2 cellular contexts compared by ENCODE assay signal in the genomic region with DNA sequence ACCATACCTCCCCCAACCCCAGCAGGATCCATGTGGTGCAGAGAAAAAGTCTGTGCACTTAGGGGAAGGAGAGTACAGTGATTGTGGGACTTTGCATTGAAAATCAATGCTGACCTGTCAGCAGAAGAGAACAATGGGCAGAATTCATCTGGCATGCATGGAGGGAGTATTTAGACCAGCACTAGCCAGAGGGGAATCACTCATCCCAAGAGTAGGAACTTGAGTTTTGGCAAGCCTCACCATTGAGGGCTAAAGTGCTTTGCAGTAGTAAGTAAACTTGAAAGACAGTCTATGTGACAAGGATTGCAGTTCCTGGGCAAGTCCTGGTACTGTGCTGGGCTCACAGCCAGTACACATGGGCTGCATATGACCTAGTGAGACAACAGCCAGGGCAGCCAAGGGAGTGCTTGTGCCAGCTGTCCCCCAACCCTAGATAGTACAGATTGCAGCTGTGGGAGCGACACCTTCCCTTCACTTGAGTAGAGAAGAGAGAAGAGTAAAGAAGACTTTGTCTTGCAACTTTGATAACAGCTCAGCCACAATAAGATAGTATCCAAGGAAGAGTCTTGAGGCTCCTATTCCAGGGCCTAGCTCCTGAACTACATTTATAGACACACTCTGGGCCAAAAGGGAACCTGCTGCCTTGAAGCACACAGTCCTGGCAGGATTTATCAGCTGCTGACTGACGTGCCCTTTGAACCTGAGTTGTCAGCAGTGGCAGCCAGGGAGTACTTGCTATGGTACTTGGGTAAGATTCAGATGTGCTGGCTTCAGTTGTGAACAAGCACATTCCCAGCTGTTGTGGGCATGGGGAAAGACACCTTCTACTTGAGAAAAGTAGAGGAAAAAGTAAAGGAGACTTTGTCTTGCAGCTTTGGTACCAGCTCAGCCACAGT.
TF ChIP-seq lines count a peak whose summit lies in the region.

No MANE protein-coding gene starts in this region.

TF ChIP-seq in liver, 16 proteins besides CTCF, POLR2A, EP300 and RAD21:
- TF ChIP-seq, protein P1, sequence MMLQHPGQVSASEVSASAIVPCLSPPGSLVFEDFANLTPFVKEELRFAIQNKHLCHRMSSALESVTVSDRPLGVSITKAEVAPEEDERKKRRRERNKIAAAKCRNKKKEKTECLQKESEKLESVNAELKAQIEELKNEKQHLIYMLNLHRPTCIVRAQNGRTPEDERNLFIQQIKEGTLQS (IDR thresholded peaks at IDR 0.05), result no peak
- TF ChIP-seq HNF4A (conservative IDR thresholded peaks at IDR 0.05) (peak; percentile 6 to 7), SP1 (IDR thresholded peaks at IDR 0.05) (peak; percentile 6)

TF ChIP-seq in HepG2, 621 proteins besides CTCF, POLR2A, EP300 and RAD21:
- TF ChIP-seq, protein P2, sequence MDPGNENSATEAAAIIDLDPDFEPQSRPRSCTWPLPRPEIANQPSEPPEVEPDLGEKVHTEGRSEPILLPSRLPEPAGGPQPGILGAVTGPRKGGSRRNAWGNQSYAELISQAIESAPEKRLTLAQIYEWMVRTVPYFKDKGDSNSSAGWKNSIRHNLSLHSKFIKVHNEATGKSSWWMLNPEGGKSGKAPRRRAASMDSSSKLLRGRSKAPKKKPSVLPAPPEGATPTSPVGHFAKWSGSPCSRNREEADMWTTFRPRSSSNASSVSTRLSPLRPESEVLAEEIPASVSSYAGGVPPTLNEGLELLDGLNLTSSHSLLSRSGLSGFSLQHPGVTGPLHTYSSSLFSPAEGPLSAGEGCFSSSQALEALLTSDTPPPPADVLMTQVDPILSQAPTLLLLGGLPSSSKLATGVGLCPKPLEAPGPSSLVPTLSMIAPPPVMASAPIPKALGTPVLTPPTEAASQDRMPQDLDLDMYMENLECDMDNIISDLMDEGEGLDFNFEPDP (CRISPR knock-in tag; conservative IDR thresholded peaks at IDR 0.05), result no peak
- TF ChIP-seq KDM1A (CRISPR knock-in tag; IDR thresholded peaks at IDR 0.05) (no peak), SAFB2 (CRISPR knock-in tag; IDR thresholded peaks at IDR 0.05; ENCODE audit: borderline replicate concordance, low read depth) (no peak), MIER3 (CRISPR knock-in tag; IDR thresholded peaks at IDR 0.05; ENCODE audit: borderline replicate concordance) (no peak), CERS6 (CRISPR knock-in tag; IDR thresholded peaks at IDR 0.05) (no peak), RARG (CRISPR knock-in tag; IDR thresholded peaks at IDR 0.05; ENCODE audit: low read depth) (no peak), SMARCE1 (IDR thresholded peaks at IDR 0.05; ENCODE audit: borderline replicate concordance) (no peak), HDAC1 (CRISPR knock-in tag; IDR thresholded peaks at IDR 0.05) (no peak), MTA1 (CRISPR knock-in tag; IDR thresholded peaks at IDR 0.05; ENCODE audit: borderline replicate concordance) (no peak), JUND (CRISPR knock-in tag; IDR thresholded peaks at IDR 0.05) (no peak), HES4 (CRISPR knock-in tag; IDR thresholded peaks at IDR 0.05; ENCODE audit: borderline replicate concordance) (no peak), SKI (IDR thresholded peaks at IDR 0.05; ENCODE audit: partially characterized antibody) (no peak), ZNF674 (CRISPR knock-in tag; IDR thresholded peaks at IDR 0.05; ENCODE audit: low read depth) (no peak), ZNF17 (CRISPR knock-in tag; IDR thresholded peaks at IDR 0.05) (no peak), ZNF274 (CRISPR knock-in tag; IDR thresholded peaks at IDR 0.05) (no peak)
